Comparison of ENCODE assay signal across 3 cellular contexts in the genomic region with DNA sequence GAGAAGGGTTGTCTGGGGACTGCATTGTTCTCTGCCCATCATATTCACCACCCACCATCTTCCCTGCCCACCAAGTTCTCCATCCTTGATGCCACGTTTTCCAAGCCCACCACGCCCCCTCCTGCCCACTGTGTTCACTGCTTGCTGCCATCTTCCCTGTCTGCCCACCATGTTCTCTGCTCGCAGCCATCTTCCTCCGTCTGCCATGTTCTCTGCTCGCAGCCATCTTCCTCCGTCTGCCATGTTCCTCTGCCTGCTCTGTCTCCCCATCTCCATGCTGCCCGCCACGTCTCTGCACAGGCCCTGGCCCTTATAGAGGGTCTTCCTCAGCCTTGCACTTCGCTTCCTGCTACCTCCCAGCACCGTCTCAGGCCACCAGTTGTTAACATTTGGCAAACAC.
TF ChIP-seq lines count a peak whose summit lies in the region.

No MANE protein-coding gene starts in this region.

TF ChIP-seq in GM23338, 12 proteins besides CTCF, POLR2A, EP300 and RAD21 (continues in another document):
- TF ChIP-seq ZNF462 (CRISPR knock-in tag; IDR thresholded peaks at IDR 0.05): no peak
- TF ChIP-seq ZNF331 (CRISPR knock-in tag; IDR thresholded peaks at IDR 0.05; ENCODE audit: low read depth): no peak
- no peak for TF ChIP-seq EZH2phosphoT487 (IDR thresholded peaks at IDR 0.05; ENCODE audit: unreplicated experiment)

TF ChIP-seq in K562, 482 proteins besides CTCF, POLR2A, EP300 and RAD21:
- TF ChIP-seq GATAD2A (IDR thresholded peaks at IDR 0.05) (no peak), HOXB6 (CRISPR knock-in tag; IDR thresholded peaks at IDR 0.05; ENCODE audit: borderline replicate concordance) (no peak), YY1 (IDR thresholded peaks at IDR 0.05; ENCODE audit: borderline replicate concordance in 1 of 3, control insufficient read depth in 1 of 3, extremely low read depth in 1 of 3, insufficient read depth in 3 of 3, insufficient read length in 1 of 3, insufficient replicate concordance in 2 of 3, low read depth in 1 of 3, low read length in 2 of 3) (peak in 1 of 3 experiments; percentile 35)

TF ChIP-seq in H1, 55 proteins besides CTCF, POLR2A, EP300 and RAD21:
- TF ChIP-seq POLR2AphosphoS5 (IDR thresholded peaks at IDR 0.05; ENCODE audit: low read depth, low read length) (no peak), YY1 (IDR thresholded peaks at IDR 0.05; ENCODE audit: low read depth, low read length) (0 out of 2 replicates have a peak, but pooled peaks have one; percentile 39)
